11 cellular contexts compared by ENCODE assay signal in the genomic region with DNA sequence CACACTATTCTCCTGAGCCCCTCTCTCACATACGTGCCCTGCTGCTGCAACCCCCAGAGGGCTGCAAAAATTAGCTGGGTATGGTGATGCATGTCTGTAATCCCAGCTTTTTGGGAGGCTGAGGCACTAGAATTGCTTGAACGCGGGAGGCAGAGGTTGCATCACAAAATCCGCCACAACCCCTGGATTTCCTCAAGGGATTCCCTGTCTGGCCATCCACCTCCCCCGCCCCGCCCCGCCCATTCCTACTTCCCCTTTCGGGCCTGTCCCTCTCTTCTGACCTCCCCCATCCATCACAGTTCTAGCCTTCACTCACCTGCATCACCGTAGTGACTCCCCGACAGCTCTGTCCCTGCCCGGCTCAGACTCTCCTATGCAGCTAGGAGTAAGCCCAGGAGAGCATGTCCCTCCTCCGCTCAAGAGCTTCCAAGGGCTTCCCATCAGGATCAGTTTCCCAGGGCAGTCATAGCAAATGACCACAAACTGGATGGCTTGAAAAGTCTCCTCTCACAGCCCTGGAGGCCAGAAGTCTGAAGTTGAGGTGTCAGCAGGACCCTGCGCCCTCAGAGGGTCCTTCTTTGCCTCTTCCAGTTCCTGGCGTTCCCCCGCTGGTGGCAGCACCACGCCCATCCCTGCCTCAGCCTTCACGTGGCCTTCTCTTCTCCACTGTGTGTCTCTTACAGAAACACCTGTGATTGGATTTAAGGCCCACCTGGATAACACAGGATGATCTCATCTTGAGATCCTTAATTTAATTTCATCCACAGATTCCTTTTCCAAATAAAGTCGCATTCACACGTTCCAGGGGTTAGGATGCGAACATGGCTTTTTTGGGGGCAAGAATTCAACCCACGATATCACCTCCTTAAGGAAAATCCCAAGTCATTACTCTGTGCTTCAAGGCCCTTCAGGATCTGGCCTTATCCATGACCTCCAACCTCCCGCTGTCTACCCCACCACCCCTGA. TPM values are rescaled to one million over a fixed set of nuclear protein-coding genes. Genes with fewer than 3 reads are reported as not detected.
DNase-seq lines count a peak whose midpoint lies in the region; ATAC-seq and TF ChIP-seq lines count a peak whose summit lies in the region.
"Had no signal": no experiment of that assay in that cellular context is flagged by ENCODE, and none has a peak within 500 bp of the region (broad histone marks: within the 10 kb centered on the region; RNA-seq: fewer than 3 reads in every experiment).

No MANE protein-coding gene starts in this region.

- intact Hi-C loops in MCF 10A (cut with micrococcal nuclease) = no loop called here

- TF ChIP-seq CTCF in MCF 10A (IDR thresholded peaks at IDR 0.05; ENCODE audit: unreplicated experiment) (no peak), neural progenitor cell (IDR thresholded peaks at IDR 0.05) (peak; percentile 42)

- H3K36me3 Mint-ChIP-seq in MCF 10A (ENCODE audit: insufficient read depth, unreplicated experiment) (no peaks in the 10 kb centered on the region), neural progenitor cell (no peaks in the 10 kb centered on the region)
- H3K36me3 Mint-ChIP-seq: CD8-positive, alpha-beta T cell had no signal

- H3K4me2 ChIP-seq in BLaER1 = peak overlapping the region; percentile 45
- H3K4me2 ChIP-seq in Karpas-422 (ENCODE audit: low read depth, low read length, poor library complexity, severe bottlenecking) = no peak overlapping the region
- H3K4me2 ChIP-seq in neural progenitor cell = no peak overlapping the region

- H3K9me3 ChIP-seq in BLaER1 = no peaks in the 10 kb centered on the region
- H3K9me3 ChIP-seq in Karpas-422 (ENCODE audit: low read length) = no peaks in the 10 kb centered on the region
- H3K9me3 ChIP-seq in neural progenitor cell (ENCODE audit: low read depth) = no peaks in the 10 kb centered on the region
- H3K9me3 ChIP-seq: body of pancreas had no signal

- H3K27ac ChIP-seq in BLaER1 (no peak overlapping the region), Karpas-422 (ENCODE audit: low read length) (no peak overlapping the region), neural progenitor cell (no peak overlapping the region)

- ATAC-seq in HG02798 (IDR thresholded peaks at IDR 0.05; ENCODE audit: poor library complexity, unreplicated experiment) (no peak), GM18861 (IDR thresholded peaks at IDR 0.05; ENCODE audit: unreplicated experiment) (no peak)
- ATAC-seq: CD8-positive, alpha-beta T cell had no signal

- peaks cover 12% of the 10 kb centered on the region for H3F3A ChIP-seq in neural progenitor cell (ENCODE audit: low read depth)

- H3K79me2 ChIP-seq in Karpas-422 (ENCODE audit: low read length) (no peaks in the 10 kb centered on the region), neural progenitor cell (ENCODE audit: low read depth) (no peaks in the 10 kb centered on the region)

- H2AFZ ChIP-seq in Karpas-422 (ENCODE audit: low read length) = no peak overlapping the region
- H2AFZ ChIP-seq in neural progenitor cell (replicated peaks) = no peak overlapping the region

- H3K4me1 Mint-ChIP-seq in MCF 10A (ENCODE audit: insufficient read depth, unreplicated experiment) = peaks cover 39% of the 10 kb centered on the region
- peaks cover 48% of the 10 kb centered on the region for H3K4me1 Mint-ChIP-seq in neural progenitor cell

- no peak overlapping the region for H3K4me3 ChIP-seq in BLaER1
- no peak overlapping the region for H3K4me3 ChIP-seq in Karpas-422 (ENCODE audit: low read length)
- no peak overlapping the region for H3K4me3 ChIP-seq in neural progenitor cell
- H3K4me3 ChIP-seq: body of pancreas had no signal

- no peaks in the 10 kb centered on the region for H3K36me3 ChIP-seq in BLaER1
- no peaks in the 10 kb centered on the region for H3K36me3 ChIP-seq in Karpas-422 (ENCODE audit: insufficient read depth, low read length)
- no peaks in the 10 kb centered on the region for H3K36me3 ChIP-seq in neural progenitor cell

- peaks cover 30% of the 10 kb centered on the region for H4K20me1 ChIP-seq in BLaER1
- H4K20me1 ChIP-seq in Karpas-422 (ENCODE audit: insufficient read depth, low read depth, low read length) = peaks cover 32% of the 10 kb centered on the region
- peaks cover 22% of the 10 kb centered on the region for H4K20me1 ChIP-seq in neural progenitor cell (ENCODE audit: low read depth)

- H3K9me3 Mint-ChIP-seq in MCF 10A (ENCODE audit: unreplicated experiment) (no peaks in the 10 kb centered on the region), neural progenitor cell (peaks cover 5% of the 10 kb centered on the region)
- H3K9me3 Mint-ChIP-seq: CD8-positive, alpha-beta T cell had no signal

- peak; percentile 69 for DNase-seq in Karpas-422
- DNase-seq in MCF 10A (ENCODE audit: unreplicated experiment) = no peak
- DNase-seq in neural progenitor cell (ENCODE audit: low spot score) = no peak
- DNase-seq in activated CD4-positive, CD25-positive, alpha-beta regulatory T cell treated with anti-CD3 and anti-CD28 coated beads, Interleukin-2, amount 50 U/mL, for 72 hours = no peak
- DNase-seq in NCI-H1930 (lab: John Stamatoyannopoulos, UW) = no peak
- DNase-seq: CD8-positive, alpha-beta T cell; NCI-H345 had no signal

- H3K27ac Mint-ChIP-seq in MCF 10A (ENCODE audit: low read depth, unreplicated experiment) = peak overlapping the region; percentile 75
- peak overlapping the region; percentile 54 for H3K27ac Mint-ChIP-seq in neural progenitor cell
- H3K27ac Mint-ChIP-seq: CD8-positive, alpha-beta T cell had no signal

- H3K27me3 ChIP-seq in BLaER1 = no peaks in the 10 kb centered on the region
- no peaks in the 10 kb centered on the region for H3K27me3 ChIP-seq in Karpas-422 (ENCODE audit: low read length)
- H3K27me3 ChIP-seq in neural progenitor cell = peaks cover 32% of the 10 kb centered on the region
- H3K27me3 ChIP-seq: body of pancreas had no signal

- CTCF ChIA-PET in MCF 10A (lab: Yijun Ruan, JAX) = interaction anchor here (1.0 kb wide), 1 partner anchor 49 kb away, joined by 4 read pairs; no protein-coding TSS in a partner anchor

- H3K9me2 ChIP-seq in Karpas-422 (replicated peaks; ENCODE audit: insufficient read depth, low read length) = no peaks in the 10 kb centered on the region

- POLR2A ChIA-PET in MCF 10A (lab: Yijun Ruan, JAX) = no interaction called here

- H3K4me1 ChIP-seq in BLaER1 (peaks cover 95% of the 10 kb centered on the region), Karpas-422 (ENCODE audit: low read length) (peaks cover 50% of the 10 kb centered on the region), neural progenitor cell (peaks cover 23% of the 10 kb centered on the region)

- H3K27me3 Mint-ChIP-seq in MCF 10A (ENCODE audit: insufficient read depth, unreplicated experiment) = no peaks in the 10 kb centered on the region
- H3K27me3 Mint-ChIP-seq in neural progenitor cell (ENCODE audit: insufficient read depth, low read depth) = peaks cover 26% of the 10 kb centered on the region

- H3K9ac ChIP-seq in BLaER1 (no peak overlapping the region), Karpas-422 (ENCODE audit: low read length) (no peak overlapping the region), neural progenitor cell (no peak overlapping the region)

- H3K4me3 Mint-ChIP-seq in MCF 10A (ENCODE audit: unreplicated experiment) = no peak overlapping the region
- no peak overlapping the region for H3K4me3 Mint-ChIP-seq in neural progenitor cell
- H3K4me3 Mint-ChIP-seq: CD8-positive, alpha-beta T cell had no signal

- no TSS peak for BruUV-seq in MCF 10A (replicated peaks; lab: Mats Ljungman, UMichigan)

RNA-seq across cellular contexts. Expression of a gene that starts 58.5 kb away (rescaled TPM):
- total RNA-seq in Karpas-422 (2014; rRNA removed; shearing (Covaris generic); ENCODE audit: low replicate concordance) = 10.6 and 12.8 TPM in 2 replicates
- total RNA-seq in MCF 10A (2022) = 10.0 and 25.1 TPM in 2 replicates
- 10.0 and 19.5 TPM in 2 replicates for total RNA-seq in neural progenitor cell (ENCODE audit: low replicate concordance)
